In the genomic region with DNA sequence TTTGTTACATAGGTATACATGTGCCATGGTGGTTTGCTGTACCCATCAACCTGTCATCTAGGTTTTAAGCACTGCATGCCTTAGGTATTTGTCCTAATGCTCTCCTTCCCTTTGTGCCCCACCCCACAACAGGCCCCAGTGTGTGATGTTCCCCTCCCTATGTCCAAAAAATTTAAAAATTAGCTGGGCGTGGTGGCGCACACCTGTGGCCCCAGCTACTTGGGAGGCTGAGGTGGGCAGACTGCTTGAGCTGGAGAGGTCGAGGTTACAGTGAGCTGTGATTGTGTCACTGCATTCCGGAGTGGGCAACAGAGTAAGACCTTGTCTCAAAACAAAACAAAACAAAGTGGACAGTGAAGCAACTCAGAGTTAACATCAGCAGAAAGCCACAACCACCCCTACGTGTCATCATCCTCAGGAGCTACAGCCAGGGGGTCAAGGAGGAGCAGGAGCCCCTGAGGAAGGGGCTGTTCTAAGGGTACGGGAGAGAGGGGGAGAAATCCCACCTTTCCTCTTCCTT, we compare ENCODE assay signal across 1 cellular context.
TF ChIP-seq lines count a peak whose summit lies in the region.

No MANE protein-coding gene starts in this region.

TF ChIP-seq in HepG2, 621 proteins besides CTCF, POLR2A, EP300 and RAD21:
- no peak for TF ChIP-seq HDAC1 (CRISPR knock-in tag; IDR thresholded peaks at IDR 0.05)
- TF ChIP-seq NR2F6 (IDR thresholded peaks at IDR 0.05): no peak
- peak; percentile 14; the same call in 1 of the 2 replicates for TF ChIP-seq NR2F6 (CRISPR knock-in tag; IDR thresholded peaks at IDR 0.05)
- TF ChIP-seq ZNF788 (CRISPR knock-in tag; IDR thresholded peaks at IDR 0.05; ENCODE audit: borderline replicate concordance): 0 out of 2 replicates have a peak, but pooled peaks have one; percentile 36
- no peak for TF ChIP-seq ZNF737 (CRISPR knock-in tag; IDR thresholded peaks at IDR 0.05; ENCODE audit: borderline replicate concordance)
- peak; percentile 61; the same call in 1 of the 2 replicates for TF ChIP-seq ZNF12 (CRISPR knock-in tag; IDR thresholded peaks at IDR 0.05)
- no peak for TF ChIP-seq FOSL2 (CRISPR knock-in tag; IDR thresholded peaks at IDR 0.05)
- no peak for TF ChIP-seq SNAPC2 (CRISPR knock-in tag; IDR thresholded peaks at IDR 0.05)
- peak; percentile 63; the same call in 1 of the 2 replicates for TF ChIP-seq CEBPB (IDR thresholded peaks at IDR 0.05; ENCODE audit: borderline replicate concordance, low read depth, low read length)
- TF ChIP-seq ZNF3 (CRISPR knock-in tag; IDR thresholded peaks at IDR 0.05): peak; percentile 33; the same call in 1 of the 2 replicates
- peak; percentile 27; the same call in 1 of the 2 replicates for TF ChIP-seq KDM1A (CRISPR knock-in tag; IDR thresholded peaks at IDR 0.05)
- TF ChIP-seq ZNF460 (CRISPR knock-in tag; IDR thresholded peaks at IDR 0.05; ENCODE audit: borderline replicate concordance): peak; percentile 99
- no peak for TF ChIP-seq ZNF678 (CRISPR knock-in tag; IDR thresholded peaks at IDR 0.05)
- no peak for TF ChIP-seq ZBTB3 (CRISPR knock-in tag; IDR thresholded peaks at IDR 0.05; ENCODE audit: borderline replicate concordance, low read depth)
- no peak for TF ChIP-seq ZNF704 (CRISPR knock-in tag; IDR thresholded peaks at IDR 0.05; ENCODE audit: borderline replicate concordance)
- TF ChIP-seq SOX5 (CRISPR knock-in tag; IDR thresholded peaks at IDR 0.05; ENCODE audit: borderline replicate concordance): 0 out of 2 replicates have a peak, but pooled peaks have one; percentile 11
- TF ChIP-seq ZIK1 (CRISPR knock-in tag; IDR thresholded peaks at IDR 0.05; ENCODE audit: borderline replicate concordance, low read depth): no peak
- peak; percentile 66; the same call in 1 of the 2 replicates for TF ChIP-seq CHD4 (IDR thresholded peaks at IDR 0.05; ENCODE audit: borderline replicate concordance, low read length)
- 0 out of 2 replicates have a peak, but pooled peaks have one; percentile 16 for TF ChIP-seq CEBPG (CRISPR knock-in tag; IDR thresholded peaks at IDR 0.05)
- peak; percentile 65; the same call in 1 of the 2 replicates for TF ChIP-seq ZMYM3 (CRISPR knock-in tag; IDR thresholded peaks at IDR 0.05)
- TF ChIP-seq SOX13 (IDR thresholded peaks at IDR 0.05): no peak
- TF ChIP-seq SOX13 (CRISPR knock-in tag; conservative IDR thresholded peaks at IDR 0.05 in 1 of 2, IDR thresholded peaks at IDR 0.05 in 1 of 2): peak in 1 of 2 experiments; percentile 19; a peak in 1 of 4 replicates
- peak; percentile 17; the same call in 1 of the 2 replicates for TF ChIP-seq ARID5B (CRISPR knock-in tag; IDR thresholded peaks at IDR 0.05)
